Comparison of ENCODE assay signal across 1 cellular context in the genomic region with DNA sequence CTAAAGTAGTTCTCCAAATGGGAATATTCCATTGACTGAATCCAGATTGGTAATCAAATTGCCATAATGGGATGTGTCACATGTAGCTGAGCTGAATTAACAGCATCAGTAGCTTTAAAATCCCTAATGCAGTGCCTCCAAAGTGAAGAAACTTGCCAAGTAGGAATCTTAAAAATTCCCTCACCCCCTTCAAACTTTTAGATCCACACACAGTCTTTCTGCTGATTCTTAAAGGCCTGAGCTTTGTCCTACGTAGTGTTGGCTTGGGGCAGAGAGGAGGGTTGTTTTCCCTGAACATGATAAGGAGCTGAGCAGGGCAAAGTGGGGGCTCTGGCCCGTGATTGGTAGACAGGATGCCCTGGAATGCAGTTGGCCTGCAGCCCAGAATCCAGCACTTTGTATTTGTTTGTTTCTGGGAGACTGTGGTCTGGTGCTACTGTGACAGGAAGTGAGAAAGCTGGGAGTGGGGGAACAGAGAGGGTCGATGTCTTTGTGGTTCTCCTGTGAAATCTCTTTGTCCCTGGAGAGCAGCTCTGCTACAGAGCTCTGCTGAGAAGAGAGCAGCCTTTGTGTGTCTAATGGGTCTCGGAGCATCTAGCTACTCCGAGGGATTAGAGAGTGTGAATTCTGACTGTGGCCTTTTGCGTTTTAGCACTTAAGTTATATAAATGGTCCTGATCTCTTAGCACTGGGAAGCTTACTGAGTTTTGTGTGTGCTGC.
TF ChIP-seq lines count a peak whose summit lies in the region.

No MANE protein-coding gene starts in this region.

TF ChIP-seq in SK-N-SH, 30 proteins besides CTCF, POLR2A, EP300 and RAD21 (continued from another document):
- TF ChIP-seq, protein P1, sequence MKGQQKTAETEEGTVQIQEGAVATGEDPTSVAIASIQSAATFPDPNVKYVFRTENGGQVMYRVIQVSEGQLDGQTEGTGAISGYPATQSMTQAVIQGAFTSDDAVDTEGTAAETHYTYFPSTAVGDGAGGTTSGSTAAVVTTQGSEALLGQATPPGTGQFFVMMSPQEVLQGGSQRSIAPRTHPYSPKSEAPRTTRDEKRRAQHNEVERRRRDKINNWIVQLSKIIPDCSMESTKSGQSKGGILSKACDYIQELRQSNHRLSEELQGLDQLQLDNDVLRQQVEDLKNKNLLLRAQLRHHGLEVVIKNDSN (IDR thresholded peaks at IDR 0.05; ENCODE audit: borderline replicate concordance, low read depth), result no peak
- TF ChIP-seq GATA2 (CRISPR knock-in tag; IDR thresholded peaks at IDR 0.05), result no peak
- peak; percentile 52; the same call in 1 of the 2 replicates for TF ChIP-seq ELF1 (IDR thresholded peaks at IDR 0.05)
- TF ChIP-seq RFX5 (IDR thresholded peaks at IDR 0.05; ENCODE audit: low read length), result peak; percentile 70; the same call in 1 of the 2 replicates
- TF ChIP-seq JUND (IDR thresholded peaks at IDR 0.05), result no peak
- no peak for TF ChIP-seq FOXJ3 (CRISPR knock-in tag; IDR thresholded peaks at IDR 0.05)
- no peak; the same call in 1 of the 2 replicates for TF ChIP-seq FOSL2 (IDR thresholded peaks at IDR 0.05; ENCODE audit: borderline replicate concordance, low read depth)
- TF ChIP-seq SIN3A (IDR thresholded peaks at IDR 0.05; ENCODE audit: borderline replicate concordance, low read depth, low read length), result peak; percentile 67; the same call in 1 of the 2 replicates
- TF ChIP-seq TAF1 (IDR thresholded peaks at IDR 0.05; ENCODE audit: borderline replicate concordance, low read depth, low read length), result no peak; the same call in 1 of the 2 replicates
- TF ChIP-seq, protein P2, sequence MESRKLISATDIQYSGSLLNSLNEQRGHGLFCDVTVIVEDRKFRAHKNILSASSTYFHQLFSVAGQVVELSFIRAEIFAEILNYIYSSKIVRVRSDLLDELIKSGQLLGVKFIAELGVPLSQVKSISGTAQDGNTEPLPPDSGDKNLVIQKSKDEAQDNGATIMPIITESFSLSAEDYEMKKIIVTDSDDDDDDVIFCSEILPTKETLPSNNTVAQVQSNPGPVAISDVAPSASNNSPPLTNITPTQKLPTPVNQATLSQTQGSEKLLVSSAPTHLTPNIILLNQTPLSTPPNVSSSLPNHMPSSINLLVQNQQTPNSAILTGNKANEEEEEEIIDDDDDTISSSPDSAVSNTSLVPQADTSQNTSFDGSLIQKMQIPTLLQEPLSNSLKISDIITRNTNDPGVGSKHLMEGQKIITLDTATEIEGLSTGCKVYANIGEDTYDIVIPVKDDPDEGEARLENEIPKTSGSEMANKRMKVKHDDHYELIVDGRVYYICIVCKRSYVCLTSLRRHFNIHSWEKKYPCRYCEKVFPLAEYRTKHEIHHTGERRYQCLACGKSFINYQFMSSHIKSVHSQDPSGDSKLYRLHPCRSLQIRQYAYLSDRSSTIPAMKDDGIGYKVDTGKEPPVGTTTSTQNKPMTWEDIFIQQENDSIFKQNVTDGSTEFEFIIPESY (IDR thresholded peaks at IDR 0.05; ENCODE audit: borderline replicate concordance, low read depth), result no peak
- TF ChIP-seq, protein P3, sequence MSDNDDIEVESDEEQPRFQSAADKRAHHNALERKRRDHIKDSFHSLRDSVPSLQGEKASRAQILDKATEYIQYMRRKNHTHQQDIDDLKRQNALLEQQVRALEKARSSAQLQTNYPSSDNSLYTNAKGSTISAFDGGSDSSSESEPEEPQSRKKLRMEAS (IDR thresholded peaks at IDR 0.05; ENCODE audit: low read depth), result peak; percentile 75
- TF ChIP-seq, protein P4, sequence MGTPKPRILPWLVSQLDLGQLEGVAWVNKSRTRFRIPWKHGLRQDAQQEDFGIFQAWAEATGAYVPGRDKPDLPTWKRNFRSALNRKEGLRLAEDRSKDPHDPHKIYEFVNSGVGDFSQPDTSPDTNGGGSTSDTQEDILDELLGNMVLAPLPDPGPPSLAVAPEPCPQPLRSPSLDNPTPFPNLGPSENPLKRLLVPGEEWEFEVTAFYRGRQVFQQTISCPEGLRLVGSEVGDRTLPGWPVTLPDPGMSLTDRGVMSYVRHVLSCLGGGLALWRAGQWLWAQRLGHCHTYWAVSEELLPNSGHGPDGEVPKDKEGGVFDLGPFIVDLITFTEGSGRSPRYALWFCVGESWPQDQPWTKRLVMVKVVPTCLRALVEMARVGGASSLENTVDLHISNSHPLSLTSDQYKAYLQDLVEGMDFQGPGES (IDR thresholded peaks at IDR 0.05; ENCODE audit: low read depth, low read length), result no peak
- TF ChIP-seq GABPA (IDR thresholded peaks at IDR 0.05; ENCODE audit: low read depth), result no peak
- TF ChIP-seq NRF1 (IDR thresholded peaks at IDR 0.05; ENCODE audit: low read depth, low read length), result no peak
- no peak for TF ChIP-seq CHD2 (IDR thresholded peaks at IDR 0.05; ENCODE audit: low read length, partially characterized antibody)
- peak; percentile 71 for TF ChIP-seq TCF12 (IDR thresholded peaks at IDR 0.05)
